8 cellular contexts compared by ENCODE assay signal in the genomic region with DNA sequence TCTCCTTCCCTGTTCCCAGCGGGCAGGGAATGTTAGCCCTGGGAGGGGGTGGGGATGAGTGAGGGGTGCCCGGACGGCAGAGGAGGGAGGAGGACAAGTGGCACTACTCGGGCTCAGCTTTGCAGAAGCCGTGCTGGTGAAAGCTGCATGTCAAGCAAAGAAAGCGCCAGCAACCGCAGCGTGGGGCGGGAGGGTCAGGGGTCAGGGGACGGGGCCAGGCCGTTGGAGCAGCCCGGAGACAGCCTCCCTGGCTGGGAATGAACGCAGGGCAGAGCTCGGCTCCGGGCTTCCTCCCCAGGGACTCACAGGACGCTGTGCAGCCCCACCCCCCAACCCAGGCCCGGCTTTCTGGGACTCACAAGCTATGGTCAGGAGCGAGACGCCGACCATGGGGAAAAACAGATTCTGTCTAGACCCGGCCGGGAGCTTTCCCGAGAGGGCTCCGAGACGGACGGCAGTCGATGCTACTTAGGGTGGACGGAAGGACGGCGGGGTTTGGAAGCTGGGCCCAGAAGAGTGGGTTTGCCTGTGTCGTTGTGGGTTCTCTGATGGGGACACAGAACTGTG.
A peak's percentile ranks its signal among the peaks of the same experiment; 100 is the strongest.
DNase-seq lines count a peak whose midpoint lies in the region; ATAC-seq lines count a peak whose summit lies in the region.

No MANE protein-coding gene starts in this region.

- H3K27ac Mint-ChIP-seq in activated naive CD4-positive, alpha-beta T cell treated with anti-CD3 and anti-CD28 coated beads, Interleukin-2, amount 50 U/mL, for 24 hours: no peak overlapping the region

- peaks cover 11% of the 10 kb centered on the region for H3K27me3 Mint-ChIP-seq in activated naive CD4-positive, alpha-beta T cell treated with anti-CD3 and anti-CD28 coated beads, Interleukin-2, amount 50 U/mL, for 24 hours

- no peaks in the 10 kb centered on the region for H3K9me3 Mint-ChIP-seq in activated naive CD4-positive, alpha-beta T cell treated with anti-CD3 and anti-CD28 coated beads, Interleukin-2, amount 50 U/mL, for 24 hours

- H3K36me3 Mint-ChIP-seq in activated naive CD4-positive, alpha-beta T cell treated with anti-CD3 and anti-CD28 coated beads, Interleukin-2, amount 50 U/mL, for 24 hours: no peaks in the 10 kb centered on the region

- ATAC-seq in HG02981 (IDR thresholded peaks at IDR 0.05; ENCODE audit: unreplicated experiment) (no peak), HG03159 (IDR thresholded peaks at IDR 0.05; ENCODE audit: unreplicated experiment) (no peak)

- H3K4me1 Mint-ChIP-seq in activated naive CD4-positive, alpha-beta T cell treated with anti-CD3 and anti-CD28 coated beads, Interleukin-2, amount 50 U/mL, for 24 hours: peaks cover 7% of the 10 kb centered on the region

- H3K4me3 ChIP-seq in iPS-18c (ENCODE audit: insufficient read depth, low read depth, low read length): peak overlapping the region; percentile 56; the same call in 1 of the 2 replicates

- H3K9me3 ChIP-seq in iPS-18c (ENCODE audit: control insufficient read depth, insufficient read depth, low read length): no peaks in the 10 kb centered on the region

- H3K4me3 Mint-ChIP-seq in activated naive CD4-positive, alpha-beta T cell treated with anti-CD3 and anti-CD28 coated beads, Interleukin-2, amount 50 U/mL, for 24 hours: peak overlapping the region; percentile 60

- peak; percentile 19 for DNase-seq in D341Med (ENCODE audit: low spot score)
- peak; percentile 60 for DNase-seq in retina
- DNase-seq in NCI-H2081 (lab: John Stamatoyannopoulos, UW): no peak
- DNase-seq in activated effector memory CD4-positive, alpha-beta T cell treated with Interleukin-2 at 50 U/mL for 16 hours: no peak

Comparison
In these comparisons a context has a peak if more than half of its experiments do, and no peak if none do; other contexts are left out.
1. DNase-seq: peak in D341Med (single experiment) and retina (single experiment); none in NCI-H2081 (0 of 2) and activated effector memory CD4-positive, alpha-beta T cell treated with Interleukin-2 at 50 U/mL for 16 hours (single experiment).